Comparison of ENCODE assay signal across 1 cellular context in genomic region chr19:42279148-42279901, GRCh38.
TF ChIP-seq lines count a peak whose summit lies in the region.

No MANE protein-coding gene starts in this region.

TF ChIP-seq in SK-N-SH, 30 proteins besides CTCF, POLR2A, EP300 and RAD21 (continued from another document):
- TF ChIP-seq ZBTB33 (IDR thresholded peaks at IDR 0.05; ENCODE audit: borderline replicate concordance, low read depth) (no peak), EZH2phosphoT487 (IDR thresholded peaks at IDR 0.05; ENCODE audit: borderline replicate concordance, low read depth) (no peak), REST (IDR thresholded peaks at IDR 0.05; ENCODE audit: low read depth, low read length) (no peak), YY1 (IDR thresholded peaks at IDR 0.05; ENCODE audit: low read depth) (no peak), FOXM1 (IDR thresholded peaks at IDR 0.05; ENCODE audit: low read depth) (no peak), RFX5 (IDR thresholded peaks at IDR 0.05; ENCODE audit: low read length) (no peak), IRF3 (IDR thresholded peaks at IDR 0.05; ENCODE audit: low read depth, low read length) (no peak), USF1 (IDR thresholded peaks at IDR 0.05; ENCODE audit: borderline replicate concordance, low read depth) (no peak), TEAD4 (IDR thresholded peaks at IDR 0.05; ENCODE audit: borderline replicate concordance, insufficient read depth) (no peak), USF2 (IDR thresholded peaks at IDR 0.05; ENCODE audit: borderline replicate concordance, low read depth, low read length) (no peak), NFIC (IDR thresholded peaks at IDR 0.05; ENCODE audit: borderline replicate concordance) (no peak), SMC3 (IDR thresholded peaks at IDR 0.05; ENCODE audit: low read depth, low read length) (no peak), SIN3A (IDR thresholded peaks at IDR 0.05; ENCODE audit: borderline replicate concordance, low read depth, low read length) (no peak), RCOR1 (IDR thresholded peaks at IDR 0.05; ENCODE audit: low read length) (no peak)
TF ChIP-seq in SK-N-SH: peak in this region for 0.
